19 cellular contexts compared by ENCODE assay signal in the genomic region with DNA sequence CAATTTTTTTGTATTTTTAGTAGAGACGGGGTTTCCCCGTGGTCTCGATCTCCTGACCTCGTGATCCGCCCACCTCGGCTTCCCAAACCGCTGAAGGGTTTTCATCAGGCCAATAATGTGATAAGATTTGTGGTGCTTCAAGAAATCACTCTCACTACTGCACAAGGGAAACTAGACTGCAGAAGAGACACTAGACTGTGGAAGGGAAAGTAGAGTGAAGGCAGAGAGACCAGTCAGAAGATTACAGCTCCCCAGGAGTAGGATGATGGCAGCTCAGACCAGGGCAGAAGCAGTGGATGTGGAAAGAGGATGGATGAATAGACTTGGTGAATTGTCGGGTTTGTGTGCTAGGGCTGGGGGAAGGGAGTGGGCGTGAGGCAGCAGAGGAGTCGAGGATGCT. TPM values are rescaled to one million over a fixed set of nuclear protein-coding genes. Genes with fewer than 3 reads are reported as not detected.
DNase-seq lines count a peak whose midpoint lies in the region; ATAC-seq and TF ChIP-seq lines count a peak whose summit lies in the region.
"Had no signal": no experiment of that assay in that cellular context is flagged by ENCODE, and none has a peak within 500 bp of the region (broad histone marks: within the 10 kb centered on the region; RNA-seq: fewer than 3 reads in every experiment).

No MANE protein-coding gene starts in this region.

- H3K4me2 ChIP-seq in OCI-LY3 (ENCODE audit: low read length), result peak overlapping the region; percentile 38
- H3K4me2 ChIP-seq: A549 had no signal

- 96 to 98% methylated on average over 3 to 10 of the region's 10 CpGs for WGBS in endodermal cell (ENCODE audit: insufficient coverage in 1 of 2, insufficient read length in 1 of 2), 2 experiments

- H3K4me1 ChIP-seq in OCI-LY3 (ENCODE audit: low read length) (peaks cover 8% of the 10 kb centered on the region), endodermal cell (ENCODE audit: control insufficient read depth, insufficient read depth, low read length) (no peaks in the 10 kb centered on the region)
- H3K4me1 ChIP-seq: A549, Caco-2 had no signal

- H2AFZ ChIP-seq in OCI-LY3 (ENCODE audit: low read depth, low read length), result peak overlapping the region; percentile 35; the same call in 1 of the 2 replicates

- no peak overlapping the region for H3K27ac Mint-ChIP-seq in endodermal cell
- H3K27ac Mint-ChIP-seq: CD14-positive monocyte, H9 had no signal

- H3K4me1 Mint-ChIP-seq in endodermal cell, result peaks cover 2% of the 10 kb centered on the region
- H3K4me1 Mint-ChIP-seq: CD8-positive, alpha-beta memory T cell; H9 had no signal

- H3K79me2 ChIP-seq in OCI-LY3 (ENCODE audit: low read length), result no peaks in the 10 kb centered on the region

- ATAC-seq in HG02938 (IDR thresholded peaks at IDR 0.05; ENCODE audit: unreplicated experiment), result peak; percentile 61
- ATAC-seq: A549 had no signal

- peaks cover 4% of the 10 kb centered on the region for H3K9me3 Mint-ChIP-seq in endodermal cell

- TF ChIP-seq CTCF in OCI-LY3 (IDR thresholded peaks at IDR 0.05; ENCODE audit: low read depth, low read length) (no peak), endodermal cell (conservative IDR thresholded peaks at IDR 0.05) (no peak)

- H3K27me3 Mint-ChIP-seq in endodermal cell (ENCODE audit: insufficient read depth), result peaks cover 10% of the 10 kb centered on the region

- H3K27ac ChIP-seq in OCI-LY3 (ENCODE audit: low read length) (no peak overlapping the region), endodermal cell (ENCODE audit: low read depth, low read length) (no peak overlapping the region)
- H3K27ac ChIP-seq: A549 had no signal

- H4K20me1 ChIP-seq in OCI-LY3 (ENCODE audit: insufficient read depth, low read length), result no peaks in the 10 kb centered on the region

- H3K27me3 ChIP-seq in OCI-LY3 (ENCODE audit: low read depth, low read length), result no peaks in the 10 kb centered on the region; the same call in 1 of the 2 replicates
- H3K27me3 ChIP-seq in endodermal cell (ENCODE audit: control insufficient read depth, insufficient read depth, low read length, poor library complexity, severe bottlenecking), result no peaks in the 10 kb centered on the region

- H3K4me3 Mint-ChIP-seq in endodermal cell, result no peak overlapping the region
- H3K4me3 Mint-ChIP-seq: CD14-positive monocyte; CD8-positive, alpha-beta memory T cell; H9; IgD-negative memory B cell had no signal

- H3K9ac ChIP-seq in OCI-LY3 (ENCODE audit: low read length), result no peak overlapping the region
- no peak overlapping the region for H3K9ac ChIP-seq in endodermal cell (ENCODE audit: extremely low read depth, low read length, poor library complexity, severe bottlenecking)

- no peaks in the 10 kb centered on the region for H3K36me3 Mint-ChIP-seq in endodermal cell (ENCODE audit: low read depth)
- H3K36me3 Mint-ChIP-seq: CD14-positive monocyte, IgD-negative memory B cell had no signal

- peaks cover 6% of the 10 kb centered on the region for H3K36me3 ChIP-seq in OCI-LY3 (replicated peaks; ENCODE audit: low read depth, low read length)
- no peaks in the 10 kb centered on the region for H3K36me3 ChIP-seq in endodermal cell (ENCODE audit: control insufficient read depth, insufficient read depth, low read length)

- DNase-seq in activated effector memory CD4-positive, alpha-beta T cell treated with anti-CD3 and anti-CD28 coated beads, Interleukin-2, amount 50 U/mL, for 16 hours, result peak; percentile 37
- no peak for DNase-seq in activated effector memory CD4-positive, alpha-beta T cell treated with Interleukin-2 at 50 U/mL for 16 hours
- DNase-seq in endodermal cell (peak; percentile 3), hypothalamus (lab: John Stamatoyannopoulos, UW) (no peak), AG08396 (ENCODE audit: low spot score) (no peak)
- DNase-seq: CD8-positive, alpha-beta memory T cell; DND-41; GDM1; GOT3; H9 had no signal

- peaks cover 11% of the 10 kb centered on the region; the same call in 1 of the 2 replicates for H3K9me3 ChIP-seq in OCI-LY3 (ENCODE audit: insufficient read depth, low read length)
- peaks cover 5% of the 10 kb centered on the region for H3K9me3 ChIP-seq in endodermal cell (ENCODE audit: control insufficient read depth, low read length)

- peak overlapping the region; percentile 32 for H3K4me3 ChIP-seq in OCI-LY3 (ENCODE audit: low read length)
- no peak overlapping the region for H3K4me3 ChIP-seq in endodermal cell (ENCODE audit: low read length)
- H3K4me3 ChIP-seq: A549 had no signal

RNA-seq across cellular contexts. Expression of a gene that starts 48.0 kb away (rescaled TPM):
- total RNA-seq in endodermal cell, result not detected
- not detected for polyA plus RNA-seq in endodermal cell (2013, experiment 1 of 2)
- not detected for polyA plus RNA-seq in endodermal cell (2013, experiment 2 of 2)
- total RNA-seq: Caco-2; CD8-positive, alpha-beta memory T cell; H9; HT-29 had no signal
- polyA plus RNA-seq: A549; AG04450; BJ; CD14-positive monocyte; CD8-positive, alpha-beta memory T cell had no signal

Comparison
In these comparisons a context has a peak if more than half of its experiments do, and no peak if none do; other contexts are left out.
1. DNase-seq: peak in activated effector memory CD4-positive, alpha-beta T cell treated with anti-CD3 and anti-CD28 coated beads, Interleukin-2, amount 50 U/mL, for 16 hours (single experiment) and endodermal cell (single experiment); none in activated effector memory CD4-positive, alpha-beta T cell treated with Interleukin-2 at 50 U/mL for 16 hours (single experiment), hypothalamus (0 of 51) and AG08396 (single experiment).